In the genomic region with DNA sequence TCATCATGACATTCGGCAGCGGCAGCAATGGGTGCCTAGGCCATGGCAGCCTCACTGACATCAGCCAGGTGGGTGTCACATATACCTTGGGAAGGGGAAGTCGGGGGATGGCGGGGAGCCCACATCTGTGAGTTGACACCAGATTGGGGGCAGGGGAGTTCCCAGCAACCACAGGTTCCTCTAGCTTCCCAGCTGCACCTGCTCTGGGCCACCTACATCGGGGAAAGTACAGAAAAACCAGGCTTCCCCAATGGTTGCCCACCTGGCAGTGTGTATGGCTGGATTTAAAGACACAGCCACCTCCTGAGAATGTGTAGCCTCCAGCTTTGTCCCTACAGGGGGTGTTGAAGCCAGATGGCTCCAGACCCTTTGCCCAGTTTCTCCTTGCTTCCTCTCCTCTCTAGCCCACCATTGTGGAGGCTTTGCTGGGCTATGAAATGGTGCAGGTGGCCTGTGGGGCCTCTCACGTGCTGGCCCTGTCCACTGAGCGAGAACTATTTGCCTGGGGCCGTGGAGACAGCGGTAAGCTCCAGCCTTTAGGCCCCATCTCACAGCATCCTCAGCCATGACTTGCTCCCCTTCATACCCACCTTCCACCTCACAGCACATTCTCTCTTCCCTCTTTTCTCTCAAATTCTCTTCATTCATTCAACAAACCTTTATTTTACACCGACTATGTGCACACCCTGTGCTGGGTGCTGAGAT, we compare ENCODE assay signal across 10 cellular contexts. TPM values are rescaled to one million over a fixed set of nuclear protein-coding genes. Genes with fewer than 3 reads are reported as not detected.
DNase-seq lines count a peak whose midpoint lies in the region; FAIRE-seq and TF ChIP-seq lines count a peak whose summit lies in the region.
"Had no signal": no experiment of that assay in that cellular context is flagged by ENCODE, and none has a peak within 500 bp of the region (broad histone marks: within the 10 kb centered on the region; RNA-seq: fewer than 3 reads in every experiment).

No MANE protein-coding gene starts in this region.

- H3K4me1 Mint-ChIP-seq in activated T-helper 2 cell treated with anti-CD3 and anti-CD28 coated beads, Interferon-gamma antibody, Interleukin-2, Interleukin-4, amounts not matched to agents 10 μg/mL and 5 μg/mL and 100 μg/mL, durations not matched to agents 14 hours and 24 hours and 36 hours (ENCODE audit: low read depth): peaks cover 39% of the 10 kb centered on the region

- H3K36me3 Mint-ChIP-seq in activated T-helper 2 cell treated with anti-CD3 and anti-CD28 coated beads, Interferon-gamma antibody, Interleukin-2, Interleukin-4, amounts not matched to agents 10 μg/mL and 5 μg/mL and 100 μg/mL, durations not matched to agents 14 hours and 24 hours and 36 hours (ENCODE audit: low read depth): peaks cover 18% of the 10 kb centered on the region

- H3K9me3 ChIP-seq in WERI-Rb-1 (ENCODE audit: severe bottlenecking): peaks cover 3% of the 10 kb centered on the region

- peak; percentile 91 for FAIRE-seq in GM12892 (lab: Jason Lieb, UNC)
- FAIRE-seq: H54 had no signal

- H3K27ac ChIP-seq in WERI-Rb-1 (no peak overlapping the region), caudate nucleus (ENCODE audit: low read depth, low read length) (no peak overlapping the region)

- no peak for TF ChIP-seq CTCF in WERI-Rb-1 (IDR thresholded peaks at IDR 0.05; ENCODE audit: low read depth, low read length)

- no peak for TF ChIP-seq POLR2A in GM12892 (IDR thresholded peaks at IDR 0.05; ENCODE audit: low read depth, low read length)

- peaks cover 9% of the 10 kb centered on the region; the same call in 1 of the 2 replicates for H3K36me3 ChIP-seq in WERI-Rb-1

- intact Hi-C loops in activated T-helper 2 cell treated with anti-CD3 and anti-CD28 coated beads, Interferon-gamma antibody, Interleukin-2, Interleukin-4, amounts not matched to agents 10 μg/mL and 5 μg/mL and 100 μg/mL, durations not matched to agents 14 hours and 24 hours and 36 hours (cut with micrococcal nuclease): no loop called here

- H3K4me3 Mint-ChIP-seq in activated T-helper 2 cell treated with anti-CD3 and anti-CD28 coated beads, Interferon-gamma antibody, Interleukin-2, Interleukin-4, amounts not matched to agents 10 μg/mL and 5 μg/mL and 100 μg/mL, durations not matched to agents 14 hours and 24 hours and 36 hours (ENCODE audit: low read depth): peak overlapping the region; percentile 42

- no peaks in the 10 kb centered on the region for H3K27me3 Mint-ChIP-seq in activated T-helper 2 cell treated with anti-CD3 and anti-CD28 coated beads, Interferon-gamma antibody, Interleukin-2, Interleukin-4, amounts not matched to agents 10 μg/mL and 5 μg/mL and 100 μg/mL, durations not matched to agents 14 hours and 24 hours and 36 hours (ENCODE audit: low read depth)

- peaks cover 3% of the 10 kb centered on the region for H3K9me3 Mint-ChIP-seq in activated T-helper 2 cell treated with anti-CD3 and anti-CD28 coated beads, Interferon-gamma antibody, Interleukin-2, Interleukin-4, amounts not matched to agents 10 μg/mL and 5 μg/mL and 100 μg/mL, durations not matched to agents 14 hours and 24 hours and 36 hours

- no peak for DNase-seq in GM12892 (ENCODE audit: insufficient read length)
- DNase-seq in Jurkat, Clone E6-1 (ENCODE audit: low read depth, low spot score): peak; percentile 88
- no peak for DNase-seq in activated T-helper 2 cell treated with anti-CD3 and anti-CD28 coated beads, Interferon-gamma antibody, Interleukin-2, Interleukin-4, amounts not matched to agents 10 μg/mL and 5 μg/mL and 100 μg/mL, durations not matched to agents 14 hours and 24 hours and 36 hours (ENCODE audit: low spot score)
- peak; percentile 80 for DNase-seq in stimulated activated CD4-positive, alpha-beta T cell treated with anti-CD3 and anti-CD28 coated beads, Interleukin-2, amount 100 ng/mL, for 4 hours (ENCODE audit: low read depth)
- no peak for DNase-seq in 8988T
- no peak for DNase-seq in WERI-Rb-1
- DNase-seq in NCI-H345 treated with DMSO at 0.1 percent for 48 hours (lab: John Stamatoyannopoulos, UW; ENCODE audit: unreplicated experiment): no peak
- no peak for DNase-seq in caudate nucleus (lab: John Stamatoyannopoulos, UW)
- DNase-seq: OCI-M1 had no signal

- H3K27me3 ChIP-seq in WERI-Rb-1 (ENCODE audit: insufficient read depth, low read depth, severe bottlenecking): no peaks in the 10 kb centered on the region

- H3K4me3 ChIP-seq in Jurkat, Clone E6-1 (ENCODE audit: low read length): no peak overlapping the region
- H3K4me3 ChIP-seq in WERI-Rb-1 (ENCODE audit: low read depth, low read length): no peak overlapping the region

- H3K27ac Mint-ChIP-seq in activated T-helper 2 cell treated with anti-CD3 and anti-CD28 coated beads, Interferon-gamma antibody, Interleukin-2, Interleukin-4, amounts not matched to agents 10 μg/mL and 5 μg/mL and 100 μg/mL, durations not matched to agents 14 hours and 24 hours and 36 hours: peak overlapping the region; percentile 67

RNA-seq across cellular contexts. Expression of gene TRAF4, which starts 5.0 kb away (rescaled TPM):
- 82.9 TPM for polyA plus RNA-seq in GM12892 (2012; ENCODE audit: missing spikeins)
- polyA plus RNA-seq in Jurkat, Clone E6-1 (2012; ENCODE audit: insufficient read depth, insufficient read length): 107 TPM
- total RNA-seq in activated T-helper 2 cell treated with anti-CD3 and anti-CD28 coated beads, Interferon-gamma antibody, Interleukin-2, Interleukin-4, amounts not matched to agents 10 μg/mL and 5 μg/mL and 100 μg/mL, durations not matched to agents 14 hours and 24 hours and 36 hours: 125 and 129 TPM in 2 replicates

RNA-seq across cellular contexts. Expression of gene NEK8, which starts 10.2 kb away (rescaled TPM):
- polyA plus RNA-seq in GM12892 (2012; ENCODE audit: missing spikeins): 6.9 TPM
- polyA plus RNA-seq in Jurkat, Clone E6-1 (2012; ENCODE audit: insufficient read depth, insufficient read length): 1.00 TPM
- total RNA-seq in activated T-helper 2 cell treated with anti-CD3 and anti-CD28 coated beads, Interferon-gamma antibody, Interleukin-2, Interleukin-4, amounts not matched to agents 10 μg/mL and 5 μg/mL and 100 μg/mL, durations not matched to agents 14 hours and 24 hours and 36 hours: 3.6 and 4.2 TPM in 2 replicates

RNA-seq across cellular contexts. Expression of gene TLCD1, which starts 12.8 kb away (rescaled TPM):
- 15.8 TPM for polyA plus RNA-seq in GM12892 (2012; ENCODE audit: missing spikeins)
- 2.3 TPM for polyA plus RNA-seq in Jurkat, Clone E6-1 (2012; ENCODE audit: insufficient read depth, insufficient read length)
- total RNA-seq in activated T-helper 2 cell treated with anti-CD3 and anti-CD28 coated beads, Interferon-gamma antibody, Interleukin-2, Interleukin-4, amounts not matched to agents 10 μg/mL and 5 μg/mL and 100 μg/mL, durations not matched to agents 14 hours and 24 hours and 36 hours: 8.0 and 8.2 TPM in 2 replicates

RNA-seq across cellular contexts. Expression of gene RPL23A, which starts 19.0 kb away (rescaled TPM):
- 2,883 TPM for polyA plus RNA-seq in GM12892 (2012; ENCODE audit: missing spikeins)
- 1,510 TPM for polyA plus RNA-seq in Jurkat, Clone E6-1 (2012; ENCODE audit: insufficient read depth, insufficient read length)
- 1,712 and 1,733 TPM in 2 replicates for total RNA-seq in activated T-helper 2 cell treated with anti-CD3 and anti-CD28 coated beads, Interferon-gamma antibody, Interleukin-2, Interleukin-4, amounts not matched to agents 10 μg/mL and 5 μg/mL and 100 μg/mL, durations not matched to agents 14 hours and 24 hours and 36 hours

RNA-seq across cellular contexts. Expression of gene RAB34, which starts 21.2 kb away (rescaled TPM):
- 18.7 TPM for polyA plus RNA-seq in GM12892 (2012; ENCODE audit: missing spikeins)
- not detected for polyA plus RNA-seq in Jurkat, Clone E6-1 (2012; ENCODE audit: insufficient read depth, insufficient read length)
- 19.4 and 21.5 TPM in 2 replicates for total RNA-seq in activated T-helper 2 cell treated with anti-CD3 and anti-CD28 coated beads, Interferon-gamma antibody, Interleukin-2, Interleukin-4, amounts not matched to agents 10 μg/mL and 5 μg/mL and 100 μg/mL, durations not matched to agents 14 hours and 24 hours and 36 hours

Comparison
In these comparisons a context has a peak if more than half of its experiments do, and no peak if none do; other contexts are left out.
1. DNase-seq: peak in Jurkat, Clone E6-1 (single experiment) and stimulated activated CD4-positive, alpha-beta T cell treated with anti-CD3 and anti-CD28 coated beads, Interleukin-2, amount 100 ng/mL, for 4 hours (single experiment); none in GM12892 (single experiment), activated T-helper 2 cell treated with anti-CD3 and anti-CD28 coated beads, Interferon-gamma antibody, Interleukin-2, Interleukin-4, amounts not matched to agents 10 μg/mL and 5 μg/mL and 100 μg/mL, durations not matched to agents 14 hours and 24 hours and 36 hours (single experiment), 8988T (single experiment), WERI-Rb-1 (single experiment), NCI-H345 treated with DMSO at 0.1 percent for 48 hours (single experiment) and caudate nucleus (0 of 61).